1 cellular context compared by ENCODE assay signal in the genomic region with DNA sequence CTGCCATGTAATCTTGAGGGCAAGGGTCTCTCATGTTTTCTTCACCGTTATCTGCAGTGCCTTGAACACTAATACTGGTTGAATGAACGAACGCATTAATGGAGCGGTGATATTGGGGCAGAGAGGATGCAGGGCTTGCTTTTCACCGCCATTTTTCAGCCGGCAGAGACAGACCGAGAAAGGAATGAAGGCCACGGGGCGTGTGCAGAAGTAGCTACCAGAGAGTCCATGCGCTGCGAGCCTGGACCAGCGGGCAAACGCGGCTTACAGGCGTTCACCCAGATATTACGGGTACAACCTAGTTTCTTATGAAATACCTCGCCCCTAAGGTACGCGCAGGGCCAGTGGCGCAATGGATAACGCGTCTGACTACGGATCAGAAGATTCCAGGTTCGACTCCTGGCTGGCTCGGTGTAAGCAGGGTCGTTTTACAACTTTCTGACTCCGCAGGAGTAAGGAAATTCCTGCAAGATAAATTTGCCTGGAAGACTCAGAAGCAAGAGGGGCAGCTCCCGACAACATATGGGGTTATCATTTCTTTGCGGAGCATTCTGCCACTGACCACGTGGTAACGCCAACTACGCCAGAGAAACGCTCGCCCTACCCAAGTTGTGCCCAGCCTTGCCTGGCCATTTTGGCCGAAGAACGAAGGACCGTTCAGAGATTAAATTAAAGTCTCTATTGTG.
TF ChIP-seq lines count a peak whose summit lies in the region.

No MANE protein-coding gene starts in this region.

TF ChIP-seq in H1, 55 proteins besides CTCF, POLR2A, EP300 and RAD21:
- no peak for TF ChIP-seq NANOG (IDR thresholded peaks at IDR 0.05; ENCODE audit: insufficient read depth, low read depth, low read length, poor library complexity, severe bottlenecking)
- TF ChIP-seq TAF1 (IDR thresholded peaks at IDR 0.05; ENCODE audit: low read depth, low read length), result 0 out of 2 replicates have a peak, but pooled peaks have one; percentile 32
- TF ChIP-seq CBX8 (IDR thresholded peaks at IDR 0.05; ENCODE audit: borderline replicate concordance, low read depth, low read length), result no peak
- TF ChIP-seq SP4 (IDR thresholded peaks at IDR 0.05; ENCODE audit: low read length), result no peak; the same call in 1 of the 2 replicates
- no peak for TF ChIP-seq GTF2F1 (IDR thresholded peaks at IDR 0.05; ENCODE audit: borderline replicate concordance, low read depth, low read length)
- TF ChIP-seq HDAC6 (IDR thresholded peaks at IDR 0.05; ENCODE audit: low read depth, low read length), result no peak
- peak; percentile 12; the same call in 1 of the 2 replicates for TF ChIP-seq ATF2 (IDR thresholded peaks at IDR 0.05; ENCODE audit: low read length)
- TF ChIP-seq KDM5A (IDR thresholded peaks at IDR 0.05; ENCODE audit: low read length), result no peak
- TF ChIP-seq SRF (IDR thresholded peaks at IDR 0.05; ENCODE audit: low read depth, low read length), result no peak
- no peak for TF ChIP-seq GABPA (IDR thresholded peaks at IDR 0.05; ENCODE audit: borderline replicate concordance, insufficient read depth, low read length)
- no peak for TF ChIP-seq RXRA (IDR thresholded peaks at IDR 0.05; ENCODE audit: insufficient read depth, low read depth, low read length)
- TF ChIP-seq SP1 (IDR thresholded peaks at IDR 0.05; ENCODE audit: low read depth, low read length), result no peak
- no peak for TF ChIP-seq BCL11A (IDR thresholded peaks at IDR 0.05; ENCODE audit: low read depth in 2 of 2, low read length in 2 of 2)
- peak; percentile 9 for TF ChIP-seq SAP30 (IDR thresholded peaks at IDR 0.05; ENCODE audit: insufficient read depth, insufficient replicate concordance, low read length)
- TF ChIP-seq, protein P1, sequence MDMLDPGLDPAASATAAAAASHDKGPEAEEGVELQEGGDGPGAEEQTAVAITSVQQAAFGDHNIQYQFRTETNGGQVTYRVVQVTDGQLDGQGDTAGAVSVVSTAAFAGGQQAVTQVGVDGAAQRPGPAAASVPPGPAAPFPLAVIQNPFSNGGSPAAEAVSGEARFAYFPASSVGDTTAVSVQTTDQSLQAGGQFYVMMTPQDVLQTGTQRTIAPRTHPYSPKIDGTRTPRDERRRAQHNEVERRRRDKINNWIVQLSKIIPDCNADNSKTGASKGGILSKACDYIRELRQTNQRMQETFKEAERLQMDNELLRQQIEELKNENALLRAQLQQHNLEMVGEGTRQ (IDR thresholded peaks at IDR 0.05; ENCODE audit: low read length), result peak; percentile 53; the same call in 1 of the 2 replicates
- no peak for TF ChIP-seq EZH2 (IDR thresholded peaks at IDR 0.05; ENCODE audit: low read depth, low read length, severe bottlenecking)
- TF ChIP-seq RFX5 (IDR thresholded peaks at IDR 0.05; ENCODE audit: borderline replicate concordance, low read depth, low read length), result 0 out of 2 replicates have a peak, but pooled peaks have one; percentile 41
- peak; percentile 74 for TF ChIP-seq MAX (IDR thresholded peaks at IDR 0.05)
- no peak for TF ChIP-seq POLR2AphosphoS5 (IDR thresholded peaks at IDR 0.05; ENCODE audit: low read depth, low read length)
- TF ChIP-seq BRCA1 (IDR thresholded peaks at IDR 0.05; ENCODE audit: low read depth, low read length), result no peak
- TF ChIP-seq CBX5 (IDR thresholded peaks at IDR 0.05; ENCODE audit: low read depth, low read length), result no peak
- peak; percentile 34; the same call in 1 of the 2 replicates for TF ChIP-seq POU5F1 (IDR thresholded peaks at IDR 0.05; ENCODE audit: low read depth, low read length)
- TF ChIP-seq PHF8 (conservative IDR thresholded peaks at IDR 0.05; ENCODE audit: low read depth, low read length), result no peak; the same call in none of the 2 replicates
- no peak for TF ChIP-seq FOSL1 (IDR thresholded peaks at IDR 0.05; ENCODE audit: insufficient read depth, low read depth, low read length)
- 0 out of 2 replicates have a peak, but pooled peaks have one; percentile 52 for TF ChIP-seq TCF12 (IDR thresholded peaks at IDR 0.05; ENCODE audit: low read depth, low read length)
- TF ChIP-seq TAF7 (optimal IDR thresholded peaks at IDR 0.05; ENCODE audit: borderline replicate concordance, low read depth, low read length), result peak; percentile 68
- no peak for TF ChIP-seq E2F6 (IDR thresholded peaks at IDR 0.05)
- TF ChIP-seq ASH2L (IDR thresholded peaks at IDR 0.05; ENCODE audit: low read length), result peak; percentile 59
- no peak for TF ChIP-seq JUND (IDR thresholded peaks at IDR 0.05; ENCODE audit: low read length)
- TF ChIP-seq TBP (IDR thresholded peaks at IDR 0.05; ENCODE audit: low read depth, low read length), result peak; percentile 99
- no peak for TF ChIP-seq BACH1 (IDR thresholded peaks at IDR 0.05; ENCODE audit: low read length)
- TF ChIP-seq ZNF274 (IDR thresholded peaks at IDR 0.05; ENCODE audit: borderline replicate concordance, extremely low read depth, low read length), result no peak
- peak; percentile 16; the same call in 1 of the 2 replicates for TF ChIP-seq CHD2 (IDR thresholded peaks at IDR 0.05; ENCODE audit: low read length)
- TF ChIP-seq CEBPB (IDR thresholded peaks at IDR 0.05; ENCODE audit: low read depth, low read length), result peak; percentile 92
- TF ChIP-seq SUZ12 (IDR thresholded peaks at IDR 0.05; ENCODE audit: low read length), result no peak
- TF ChIP-seq KDM1A (IDR thresholded peaks at IDR 0.05; ENCODE audit: borderline replicate concordance, low read length), result no peak
- TF ChIP-seq RNF2 (IDR thresholded peaks at IDR 0.05; ENCODE audit: borderline replicate concordance, low read depth, low read length, missing control alignments, poor library complexity, severe bottlenecking), result no peak
- peak; percentile 79; the same call in 1 of the 2 replicates for TF ChIP-seq RBBP5 (IDR thresholded peaks at IDR 0.05; ENCODE audit: borderline replicate concordance, low read depth, low read length)
- TF ChIP-seq SIN3A (conservative IDR thresholded peaks at IDR 0.05 in 1 of 2, IDR thresholded peaks at IDR 0.05 in 1 of 2; ENCODE audit: low read depth in 1 of 2, low read length in 2 of 2), result peak; percentile 17 to 84; a peak in 2 of 4 replicates
- no peak for TF ChIP-seq EGR1 (IDR thresholded peaks at IDR 0.05; ENCODE audit: borderline replicate concordance, low read depth, low read length)
- no peak for TF ChIP-seq CHD7 (IDR thresholded peaks at IDR 0.05; ENCODE audit: insufficient replicate concordance, low read length)
- TF ChIP-seq, protein P2, sequence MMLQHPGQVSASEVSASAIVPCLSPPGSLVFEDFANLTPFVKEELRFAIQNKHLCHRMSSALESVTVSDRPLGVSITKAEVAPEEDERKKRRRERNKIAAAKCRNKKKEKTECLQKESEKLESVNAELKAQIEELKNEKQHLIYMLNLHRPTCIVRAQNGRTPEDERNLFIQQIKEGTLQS (IDR thresholded peaks at IDR 0.05; ENCODE audit: insufficient read depth, low read depth, low read length), result no peak
- peak; percentile 90 for TF ChIP-seq TEAD4 (IDR thresholded peaks at IDR 0.05; ENCODE audit: low read depth, low read length)
- no peak for TF ChIP-seq CTBP2 (IDR thresholded peaks at IDR 0.05; ENCODE audit: borderline replicate concordance, insufficient read depth, insufficient read length, low read length)
- no peak for TF ChIP-seq JUN (IDR thresholded peaks at IDR 0.05; ENCODE audit: low read depth, low read length)
- peak; percentile 89 for TF ChIP-seq YY1 (IDR thresholded peaks at IDR 0.05; ENCODE audit: low read depth, low read length)
- TF ChIP-seq SIX5 (IDR thresholded peaks at IDR 0.05; ENCODE audit: low read depth, low read length), result no peak
- TF ChIP-seq SP2 (IDR thresholded peaks at IDR 0.05; ENCODE audit: low read length), result no peak
- no peak for TF ChIP-seq HDAC2 (IDR thresholded peaks at IDR 0.05; ENCODE audit: borderline replicate concordance in 1 of 2, low read depth in 2 of 2, low read length in 2 of 2)
- TF ChIP-seq KDM4A (IDR thresholded peaks at IDR 0.05; ENCODE audit: low read depth, low read length, severe bottlenecking), result peak; percentile 50
- peak; percentile 74 for TF ChIP-seq CREB1 (IDR thresholded peaks at IDR 0.05)
- no peak for TF ChIP-seq SIRT6 (IDR thresholded peaks at IDR 0.05; ENCODE audit: low read length)
- peak; percentile 48; the same call in 1 of the 2 replicates for TF ChIP-seq NRF1 (IDR thresholded peaks at IDR 0.05; ENCODE audit: low read depth, low read length)
- no peak for TF ChIP-seq CHD1 (IDR thresholded peaks at IDR 0.05; ENCODE audit: low read depth, low read length)
- peak; percentile 85; the same call in 1 of the 2 replicates for TF ChIP-seq MAFK (IDR thresholded peaks at IDR 0.05; ENCODE audit: low read depth, low read length)
